11 cellular contexts compared by ENCODE assay signal in genomic region chr16:87457051-87457611, GRCh38. TPM values are rescaled to one million over a fixed set of nuclear protein-coding genes. Genes with fewer than 3 reads are reported as not detected.
DNase-seq lines count a peak whose midpoint lies in the region; ATAC-seq, FAIRE-seq and TF ChIP-seq lines count a peak whose summit lies in the region.
"Had no signal": no experiment of that assay in that cellular context is flagged by ENCODE, and none has a peak within 500 bp of the region (broad histone marks: within the 10 kb centered on the region; RNA-seq: fewer than 3 reads in every experiment).

No MANE protein-coding gene starts in this region.

- H3K9me3 Mint-ChIP-seq in activated CD4-positive, alpha-beta T cell treated with anti-CD3 and anti-CD28 coated beads for 36 hours (ENCODE audit: low read depth): no peaks in the 10 kb centered on the region
- H3K9me3 Mint-ChIP-seq: neural crest cell; T-helper 2 cell treated with Interferon-gamma antibody and Interleukin-4, amounts not matched to agents 5 μg/mL and 100 μg/mL, for 36 hours had no signal

- H3K4me3 ChIP-seq in adrenal gland (no peak overlapping the region), kidney (ENCODE audit: low read length in 2 of 2) (no peak overlapping the region), MM.1S (ENCODE audit: low read length) (no peak overlapping the region)

- ATAC-seq in activated CD4-positive, alpha-beta T cell treated with anti-CD3 and anti-CD28 coated beads for 36 hours: peak; percentile 56
- no peak for ATAC-seq in HG03565 (IDR thresholded peaks at IDR 0.05; ENCODE audit: unreplicated experiment)

- H4K20me1 ChIP-seq in MM.1S (ENCODE audit: insufficient read depth, low read length): no peaks in the 10 kb centered on the region

- H3K27ac ChIP-seq in adrenal gland (peak overlapping the region in 3 of 5 donors; percentile 14 to 65 (median 17)), kidney (ENCODE audit: low read depth in 2 of 2, low read length in 2 of 2) (peak overlapping the region; percentile 43 to 90), MM.1S (ENCODE audit: low read length) (no peak overlapping the region)

- peaks cover 4 to 21% of the 10 kb centered on the region in 2 donors for H3K4me1 ChIP-seq in adrenal gland (replicated peaks in 1 of 2)
- peaks cover 12 to 30% of the 10 kb centered on the region in 2 donors for H3K4me1 ChIP-seq in kidney (ENCODE audit: control insufficient read depth in 1 of 2, insufficient read depth in 1 of 2, low read depth in 1 of 2, low read length in 2 of 2)
- no peaks in the 10 kb centered on the region for H3K4me1 ChIP-seq in MM.1S (ENCODE audit: low read length)

- H3F3A ChIP-seq in MM.1S (ENCODE audit: insufficient read depth, low read length): no peaks in the 10 kb centered on the region

- no peak overlapping the region for H3K4me3 Mint-ChIP-seq in activated CD4-positive, alpha-beta T cell treated with anti-CD3 and anti-CD28 coated beads for 36 hours
- H3K4me3 Mint-ChIP-seq: neural crest cell; T-helper 2 cell treated with Interferon-gamma antibody and Interleukin-4, amounts not matched to agents 5 μg/mL and 100 μg/mL, for 36 hours had no signal

- H3K36me3 Mint-ChIP-seq in activated CD4-positive, alpha-beta T cell treated with anti-CD3 and anti-CD28 coated beads for 36 hours (ENCODE audit: low read depth): peaks cover 23% of the 10 kb centered on the region

- FAIRE-seq in kidney (lab: Jason Lieb, UNC): no peak

- CTCF ChIA-PET in activated CD4-positive, alpha-beta T cell treated with anti-CD3 and anti-CD28 coated beads for 36 hours (lab: Charles Lee): interaction anchor here (0.5 kb wide), 1 partner anchor 169 kb away, joined by 3 read pairs; no protein-coding TSS in a partner anchor

- DNase-seq in activated CD4-positive, alpha-beta T cell treated with anti-CD3 and anti-CD28 coated beads for 36 hours: no peak
- DNase-seq in activated CD4-positive, alpha-beta T cell treated with anti-CD3 and anti-CD28 coated beads, Interleukin-2, amount 50 U/mL, for 48 hours: no peak
- DNase-seq in adrenal gland (no peak), kidney (no peak), stromal cell of bone marrow (ENCODE audit: low read depth) (peak; percentile 39), anterior cingulate cortex (lab: John Stamatoyannopoulos, UW) (no peak), MM.1S (no peak)
- DNase-seq: glutamatergic neuron had no signal

- no peaks in the 10 kb centered on the region for H3K27me3 ChIP-seq in adrenal gland
- H3K27me3 ChIP-seq in MM.1S (replicated peaks; ENCODE audit: insufficient read depth, low read length): no peaks in the 10 kb centered on the region

- WGBS in adrenal gland, 4 donors: 73 to 87% (median 77%) methylated on average over 5 of the region's 5 CpGs

- H3K79me2 ChIP-seq in MM.1S (ENCODE audit: low read length): no peaks in the 10 kb centered on the region

- TF ChIP-seq POLR2A in adrenal gland (IDR thresholded peaks at IDR 0.05): no peak

- H3K9me3 ChIP-seq in adrenal gland (replicated peaks in 1 of 3): no peaks in the 10 kb centered on the region
- H3K9me3 ChIP-seq in kidney (ENCODE audit: control insufficient read depth in 1 of 2, low read length in 2 of 2): no peaks in the 10 kb centered on the region
- H3K9me3 ChIP-seq in MM.1S (replicated peaks; ENCODE audit: insufficient read depth, low read length): no peaks in the 10 kb centered on the region

- intact Hi-C loops in activated CD4-positive, alpha-beta T cell treated with anti-CD3 and anti-CD28 coated beads for 36 hours (cut with DNase I, micrococcal nuclease): no loop called here
- intact Hi-C loops in adrenal gland (cut with DNase I) (no loop called here), kidney (cut with DNase I) (no loop called here)

- peaks cover 0 to 37% of the 10 kb centered on the region in 2 donors for H3K36me3 ChIP-seq in adrenal gland (replicated peaks in 1 of 2)
- H3K36me3 ChIP-seq in kidney (ENCODE audit: control insufficient read depth in 1 of 2, insufficient read depth in 2 of 2, low read length in 2 of 2): peaks cover 14 to 16% of the 10 kb centered on the region in 2 donors
- no peaks in the 10 kb centered on the region for H3K36me3 ChIP-seq in MM.1S (replicated peaks; ENCODE audit: insufficient read depth, low read length)

- no peak for TF ChIP-seq CTCF in adrenal gland (IDR thresholded peaks at IDR 0.05)
- TF ChIP-seq CTCF in kidney (IDR thresholded peaks at IDR 0.05; ENCODE audit: borderline replicate concordance, extremely low read depth, insufficient read depth): no peak
- no peak for TF ChIP-seq CTCF in MM.1S (IDR thresholded peaks at IDR 0.05; ENCODE audit: low read length)

- peak overlapping the region; percentile 61 for H3K27ac Mint-ChIP-seq in activated CD4-positive, alpha-beta T cell treated with anti-CD3 and anti-CD28 coated beads for 36 hours
- H3K27ac Mint-ChIP-seq: T-helper 2 cell treated with Interferon-gamma antibody and Interleukin-4, amounts not matched to agents 5 μg/mL and 100 μg/mL, for 36 hours had no signal

- no peak overlapping the region for H3K4me2 ChIP-seq in MM.1S (ENCODE audit: low read depth, low read length)

- POLR2A ChIA-PET in activated CD4-positive, alpha-beta T cell treated with anti-CD3 and anti-CD28 coated beads for 36 hours (lab: Charles Lee): interaction anchor here (1.4 kb wide), 1 partner anchor 20 kb away, joined by 6 read pairs; no protein-coding TSS in a partner anchor

- no peak overlapping the region for H2AFZ ChIP-seq in MM.1S (ENCODE audit: low read length)

- peaks cover 24% of the 10 kb centered on the region for H3K4me1 Mint-ChIP-seq in activated CD4-positive, alpha-beta T cell treated with anti-CD3 and anti-CD28 coated beads for 36 hours

- H3K9ac ChIP-seq in kidney (ENCODE audit: low read length in 2 of 2) (peak overlapping the region in 1 of 2 donors; percentile 48), MM.1S (ENCODE audit: low read length) (no peak overlapping the region)

- no peaks in the 10 kb centered on the region for H3K9me2 ChIP-seq in MM.1S (replicated peaks; ENCODE audit: insufficient read depth, low read length)

- H3K27me3 Mint-ChIP-seq in activated CD4-positive, alpha-beta T cell treated with anti-CD3 and anti-CD28 coated beads for 36 hours: no peaks in the 10 kb centered on the region

RNA-seq across cellular contexts. Expression of gene ZCCHC14, which starts 35.7 kb away (rescaled TPM):
- total RNA-seq in activated CD4-positive, alpha-beta T cell treated with anti-CD3 and anti-CD28 coated beads for 36 hours: 10 to 100 TPM; 10.1 to 12.9 TPM
- 10 to 100 TPM; 17.9 to 49.8 (median 35.2) TPM for total RNA-seq in adrenal gland
- 10 to 100 TPM; 10.6 to 26.3 (median 20.2) TPM for polyA plus RNA-seq in adrenal gland
- 32.8 TPM for total RNA-seq in kidney
- polyA plus RNA-seq in kidney (ENCODE audit: insufficient read depth, low read depth, low replicate concordance): 6.4 TPM
